In the genomic region with DNA sequence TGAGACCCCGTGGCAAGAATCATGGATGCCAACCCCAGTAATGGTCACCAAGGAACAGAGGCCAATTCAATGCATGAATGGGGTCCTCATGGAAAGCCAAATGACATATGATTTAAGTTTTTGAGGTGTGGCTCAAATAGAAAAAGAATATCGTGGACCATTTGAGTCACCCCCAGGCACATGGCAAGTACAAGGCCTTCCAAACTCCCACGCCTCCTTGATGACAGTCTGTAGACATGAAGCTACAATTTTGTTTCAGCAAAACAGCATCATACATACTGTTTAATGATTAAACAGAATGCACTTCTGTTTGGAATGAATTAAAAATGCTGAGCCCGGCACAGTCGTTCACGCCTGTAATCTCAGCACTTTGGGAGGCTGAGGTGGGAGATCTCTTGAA, we compare ENCODE assay signal across 18 cellular contexts. TPM values are rescaled to one million over a fixed set of nuclear protein-coding genes. Genes with fewer than 3 reads are reported as not detected.
DNase-seq lines count a peak whose midpoint lies in the region; ATAC-seq, FAIRE-seq and TF ChIP-seq lines count a peak whose summit lies in the region.
"Had no signal": no experiment of that assay in that cellular context is flagged by ENCODE, and none has a peak within 500 bp of the region (broad histone marks: within the 10 kb centered on the region; RNA-seq: fewer than 3 reads in every experiment).

No MANE protein-coding gene starts in this region.

- WGBS in K562 (ENCODE audit: insufficient coverage, low coverage, missing lambda C conversion rate), result 73% methylated on average over 5 of the region's 6 CpGs
- 76 to 86% (median 86%) methylated on average over 6 of the region's 6 CpGs for WGBS in stomach, 5 donors

- H3K4me3 Mint-ChIP-seq in stimulated activated naive CD8-positive, alpha-beta T cell treated with anti-CD3 and anti-CD28 coated beads, Interleukin-15, amount 100 ng/mL, for 72 hours, result no peak overlapping the region
- no peak overlapping the region for H3K4me3 Mint-ChIP-seq in natural killer cell
- H3K4me3 Mint-ChIP-seq: activated T-cell treated with anti-CD3 and anti-CD28 coated beads, Interleukin-2, amount 50 U/mL, for 4 hours; dendritic cell treated with granulocyte-macrophage colony-stimulating factor and Interleukin-4, amounts not matched to agents 40 ng/mL and 50 ng/mL, for 4 days; neural progenitor cell had no signal

- FAIRE-seq in K562 (lab: Jason Lieb, UNC) (no peak), frontal cortex (lab: Jason Lieb, UNC) (no peak)

- BruUV-seq in K562 (replicated peaks; lab: Mats Ljungman, UMichigan), result no TSS peak

- H3K27ac Mint-ChIP-seq in stimulated activated naive CD8-positive, alpha-beta T cell treated with anti-CD3 and anti-CD28 coated beads, Interleukin-15, amount 100 ng/mL, for 72 hours, result no peak overlapping the region
- peak overlapping the region; percentile 9 to 73 for H3K27ac Mint-ChIP-seq in natural killer cell
- H3K27ac Mint-ChIP-seq: dendritic cell treated with granulocyte-macrophage colony-stimulating factor and Interleukin-4, amounts not matched to agents 40 ng/mL and 50 ng/mL, for 4 days had no signal

- intact Hi-C loops in K562 (cut with micrococcal nuclease) (no loop called here), natural killer cell (cut with micrococcal nuclease) (no loop called here), stomach (cut with DNase I; ENCODE audit: low total_unique reads) (no loop called here)

- H3K27me3 Mint-ChIP-seq in stimulated activated naive CD8-positive, alpha-beta T cell treated with anti-CD3 and anti-CD28 coated beads, Interleukin-15, amount 100 ng/mL, for 72 hours, result no peaks in the 10 kb centered on the region
- H3K27me3 Mint-ChIP-seq in natural killer cell (ENCODE audit: low read depth in 2 of 2), result no peaks in the 10 kb centered on the region
- H3K27me3 Mint-ChIP-seq: dendritic cell treated with granulocyte-macrophage colony-stimulating factor and Interleukin-4, amounts not matched to agents 40 ng/mL and 50 ng/mL, for 4 days had no signal

- H3K4me1 ChIP-seq in K562 (replicated peaks in 1 of 2; ENCODE audit: control insufficient read depth in 2 of 2, insufficient read depth in 2 of 2, low read length in 2 of 2) (peaks cover 4 to 13% of the 10 kb centered on the region in 2 experiments; a peak in 4 of 5 replicates), stomach (peaks cover 0 to 42% (median 13%) of the 10 kb centered on the region in 4 donors)

- H3K9me3 Mint-ChIP-seq in stimulated activated naive CD8-positive, alpha-beta T cell treated with anti-CD3 and anti-CD28 coated beads, Interleukin-15, amount 100 ng/mL, for 72 hours, result no peaks in the 10 kb centered on the region
- no peaks in the 10 kb centered on the region for H3K9me3 Mint-ChIP-seq in natural killer cell
- H3K9me3 Mint-ChIP-seq: activated T-cell treated with anti-CD3 and anti-CD28 coated beads, Interleukin-2, amount 50 U/mL, for 4 hours; dendritic cell treated with granulocyte-macrophage colony-stimulating factor and Interleukin-4, amounts not matched to agents 40 ng/mL and 50 ng/mL, for 4 days; neural progenitor cell had no signal

- H3K36me3 Mint-ChIP-seq in natural killer cell, result no peaks in the 10 kb centered on the region

- ATAC-seq in stimulated activated naive CD8-positive, alpha-beta T cell treated with anti-CD3 and anti-CD28 coated beads, Interleukin-15, Interleukin-2, amounts not matched to agents 100 U/mL and 50 U/mL, for 24 hours, result peak; percentile 66
- no peak for ATAC-seq in stimulated activated naive CD8-positive, alpha-beta T cell treated with anti-CD3 and anti-CD28 coated beads, Interleukin-15, amount 100 ng/mL, for 72 hours
- ATAC-seq in K562 (no peak), natural killer cell (no peak)
- ATAC-seq: left lung had no signal

- H3K9me1 ChIP-seq in K562 (ENCODE audit: control insufficient read depth, insufficient read depth, low read length), result no peaks in the 10 kb centered on the region

- in situ Hi-C loops in K562 (cut with MboI), result no loop called here

- no peak overlapping the region for H2AFZ ChIP-seq in K562 (ENCODE audit: low read depth, low read length)
- H2AFZ ChIP-seq: neural progenitor cell had no signal

- H3K4me3 ChIP-seq in K562 (no peak overlapping the region), stomach (no peak overlapping the region)
- H3K4me3 ChIP-seq: left lung, neural progenitor cell, smooth muscle cell, tibial artery had no signal

- H3K79me2 ChIP-seq in K562 (ENCODE audit: control insufficient read depth, insufficient read depth, low read length), result peaks cover 23% of the 10 kb centered on the region

- H3K27ac ChIP-seq in K562 (ENCODE audit: extremely low read depth, low read depth, low read length) (no peak overlapping the region), stomach (no peak overlapping the region)
- H3K27ac ChIP-seq: left lung, neural progenitor cell, tibial artery had no signal

- POLR2A ChIA-PET in K562 (lab: Yijun Ruan, JAX), result interaction anchor here (0.7 to 0.8 kb wide), 2 partner anchors 101 to 536 kb away, joined by 3 read pairs; no protein-coding TSS in a partner anchor

- CTCF ChIA-PET in K562 (lab: Yijun Ruan, JAX; ENCODE audit: low intra/inter-chr PET ratio), result no interaction called here

- TF ChIP-seq CTCF in K562 (IDR thresholded peaks at IDR 0.05 in 2 of 3, conservative IDR thresholded peaks at IDR 0.05 in 1 of 3; ENCODE audit: insufficient read depth in 2 of 3, low read depth in 1 of 3, low read length in 3 of 3) (no peak), natural killer cell (IDR thresholded peaks at IDR 0.05) (no peak), stomach (IDR thresholded peaks at IDR 0.05) (no peak)

- no peak for TF ChIP-seq EP300 in K562 (IDR thresholded peaks at IDR 0.05; ENCODE audit: low read length)
- no peak for TF ChIP-seq EP300 in stomach (IDR thresholded peaks at IDR 0.05)

- H4K20me1 ChIP-seq in K562 (replicated peaks; ENCODE audit: control insufficient read depth, insufficient read depth, low read length), result peaks cover 16% of the 10 kb centered on the region

- no peak overlapping the region for H3K4me2 ChIP-seq in K562 (ENCODE audit: insufficient read depth, low read length)
- H3K4me2 ChIP-seq: neural progenitor cell, smooth muscle cell had no signal

- peaks cover 53% of the 10 kb centered on the region for H3K4me1 Mint-ChIP-seq in stimulated activated naive CD8-positive, alpha-beta T cell treated with anti-CD3 and anti-CD28 coated beads, Interleukin-15, amount 100 ng/mL, for 72 hours
- peaks cover 9 to 39% of the 10 kb centered on the region in 2 donors for H3K4me1 Mint-ChIP-seq in natural killer cell

- H3K36me3 ChIP-seq in K562 (ENCODE audit: control insufficient read depth, insufficient read depth, low read length), result peaks cover 28% of the 10 kb centered on the region
- H3K36me3 ChIP-seq in stomach, result peaks cover 22 to 46% (median 42%) of the 10 kb centered on the region in 4 donors
- H3K36me3 ChIP-seq: neural progenitor cell had no signal

- H3K9me3 ChIP-seq in K562 (replicated peaks; ENCODE audit: control insufficient read depth, insufficient read depth, low read depth, low read length), result no peaks in the 10 kb centered on the region
- H3K9me3 ChIP-seq in stomach, result no peaks in the 10 kb centered on the region
- H3K9me3 ChIP-seq: left lung, tibial artery had no signal

- H3K9ac ChIP-seq in K562 (ENCODE audit: insufficient read depth in 1 of 2, low read depth in 2 of 2, low read length in 2 of 2), result no peak overlapping the region
- H3K9ac ChIP-seq: neural progenitor cell had no signal

- DNase-seq in stimulated activated naive CD8-positive, alpha-beta T cell treated with anti-CD3 and anti-CD28 coated beads, Interleukin-15, Interleukin-2, amounts not matched to agents 100 U/mL and 50 U/mL, for 24 hours, result no peak
- DNase-seq in stimulated activated naive CD8-positive, alpha-beta T cell treated with anti-CD3 and anti-CD28 coated beads, Interleukin-15, amount 100 ng/mL, for 72 hours, result no peak
- no peak for DNase-seq in K562 (ENCODE audit: extremely low read depth in 1 of 4, low spot score in 3 of 4)
- no peak for DNase-seq in natural killer cell
- DNase-seq in stomach, result no peak
- DNase-seq in frontal cortex (ENCODE audit: low spot score in 2 of 2), result no peak
- no peak for DNase-seq in stimulated activated naive CD4-positive, alpha-beta T cell treated with Interleukin-2 at 50 U/mL for 16 hours (lab: John Stamatoyannopoulos, UW)
- DNase-seq: activated T-cell treated with anti-CD3 and anti-CD28 coated beads, Interleukin-2, amount 50 U/mL, for 4 hours; KBM-7; left lung; NCI-H1694; NCI-H774; Right ventricle myocardium superior; SW 1271 had no signal

- TF ChIP-seq POLR2A in K562 (conservative IDR thresholded peaks at IDR 0.05), result no peak
- no peak for TF ChIP-seq POLR2A in stomach (IDR thresholded peaks at IDR 0.05)

- H3K27me3 ChIP-seq in K562 (ENCODE audit: control insufficient read depth in 2 of 2, insufficient read depth in 2 of 2, low read length in 2 of 2) (no peaks in the 10 kb centered on the region), stomach (no peaks in the 10 kb centered on the region)
- H3K27me3 ChIP-seq: left lung, neural progenitor cell, tibial artery had no signal

- no peak for TF ChIP-seq RAD21 in K562 (CRISPR knock-in tag; conservative IDR thresholded peaks at IDR 0.05 in 1 of 2, IDR thresholded peaks at IDR 0.05 in 1 of 2)

RNA-seq across cellular contexts. Expression of gene FADD, which starts 7.4 kb away (rescaled TPM):
- 9.8 and 23.6 TPM in 2 replicates for total RNA-seq in K562 (2011; cell fraction: chromatin; rRNA removed; ENCODE audit: low replicate concordance)
- 23.6 and 28.0 TPM in 2 replicates for total RNA-seq in K562 (2011; cell fraction: nucleolus; rRNA removed)
- total RNA-seq in K562 (2011; cell fraction: nucleoplasm; rRNA removed), result 17.0 and 17.6 TPM in 2 replicates
- total RNA-seq in K562 (2014; rRNA removed) (20.1 and 20.4 TPM in 2 replicates), K562 (2014; rRNA removed; fragmentation: Illumina TruSeq; extraction: Trizol) (15.5 and 17.2 TPM in 2 replicates), K562 (2015; rRNA removed; fragmentation: Illumina TruSeq; extraction: Trizol) (18.4 and 20.9 TPM in 2 replicates), K562 (2021) (24.1 and 26.2 TPM in 2 replicates), natural killer cell (1 to 10 TPM; 7.8 to 9.2 (median 9.0) TPM), stomach (10 to 100 TPM in 3 of 5 donors, 1 to 10 TPM in 2; 4.0 to 20.4 (median 15.6) TPM), frontal cortex (20.0 TPM)
- polyA plus RNA-seq in K562 (2011; rRNA removed) (23.6 and 26.9 TPM in 2 replicates), K562 (2014; fragmentation: Illumina TruSeq; extraction: Trizol) (17.2 and 17.7 TPM in 2 replicates), K562 (2014; fragmentation: Nextera tagmentation; extraction: Ambion mirVana) (under 1 TPM; 0.29 to 0.30 TPM), K562 (2014; rRNA removed) (26.7 and 28.7 TPM in 2 replicates), stomach (10 to 100 TPM; 13.9 to 19.4 (median 17.5) TPM)
- 24.3 and 37.3 TPM in 2 replicates for polyA plus RNA-seq in K562 (2011; cell fraction: cytosol; rRNA removed)
- polyA plus RNA-seq in K562 (2011; cell fraction: nucleus; rRNA removed), result 11.2 and 14.3 TPM in 2 replicates
- polyA plus RNA-seq in K562 (2012), result 20.7 and 23.8 TPM in 2 replicates
- polyA minus RNA-seq in K562 (2011; rRNA and poly(A)+ RNA removed), result 17.5 and 22.8 TPM in 2 replicates
- 13.8 and 19.3 TPM in 2 replicates for polyA minus RNA-seq in K562 (2011; cell fraction: cytosol; rRNA and poly(A)+ RNA removed)
- polyA minus RNA-seq in K562 (2011; cell fraction: nucleus; rRNA and poly(A)+ RNA removed), result 17.8 and 23.5 TPM in 2 replicates

RNA-seq across cellular contexts. Expression of gene PPFIA1, which starts 60.0 kb away (rescaled TPM):
- 221 and 294 TPM in 2 replicates for total RNA-seq in K562 (2011; cell fraction: chromatin; rRNA removed; ENCODE audit: low replicate concordance)
- 104 and 111 TPM in 2 replicates for total RNA-seq in K562 (2011; cell fraction: nucleolus; rRNA removed)
- total RNA-seq in K562 (2011; cell fraction: nucleoplasm; rRNA removed), result 162 and 166 TPM in 2 replicates
- total RNA-seq in K562 (2014; rRNA removed) (24.9 and 26.0 TPM in 2 replicates), K562 (2014; rRNA removed; fragmentation: Illumina TruSeq; extraction: Trizol) (28.5 and 31.6 TPM in 2 replicates), K562 (2015; rRNA removed; fragmentation: Illumina TruSeq; extraction: Trizol) (28.9 and 30.3 TPM in 2 replicates), K562 (2021) (33.1 and 38.4 TPM in 2 replicates), natural killer cell (10 to 100 TPM; 42.1 to 75.4 (median 51.7) TPM), stomach (100 to 1,000 TPM in 1 of 5 donors, 10 to 100 TPM in 4; 29.8 to 108 (median 47.2) TPM), frontal cortex (37.9 TPM)
- polyA plus RNA-seq in K562 (2011; rRNA removed) (41.5 and 48.0 TPM in 2 replicates), K562 (2014; fragmentation: Illumina TruSeq; extraction: Trizol) (36.2 and 39.5 TPM in 2 replicates), K562 (2014; fragmentation: Nextera tagmentation; extraction: Ambion mirVana) (10 to 100 TPM in 1 of 2 experiments, 1 to 10 TPM in 1; 9.9 to 13.3 TPM), K562 (2014; rRNA removed) (27.4 and 31.0 TPM in 2 replicates), stomach (10 to 100 TPM; 10.8 to 13.2 (median 12.8) TPM)
- 42.0 and 45.8 TPM in 2 replicates for polyA plus RNA-seq in K562 (2011; cell fraction: cytosol; rRNA removed)
- polyA plus RNA-seq in K562 (2011; cell fraction: nucleus; rRNA removed), result 107 and 119 TPM in 2 replicates
- 26.5 and 28.1 TPM in 2 replicates for polyA plus RNA-seq in K562 (2012)
- polyA minus RNA-seq in K562 (2011; rRNA and poly(A)+ RNA removed), result 76.5 and 78.4 TPM in 2 replicates
- polyA minus RNA-seq in K562 (2011; cell fraction: cytosol; rRNA and poly(A)+ RNA removed), result 27.9 and 43.6 TPM in 2 replicates
- 46.0 and 70.8 TPM in 2 replicates for polyA minus RNA-seq in K562 (2011; cell fraction: nucleus; rRNA and poly(A)+ RNA removed)

Comparison
In these comparisons a context has a peak if more than half of its experiments do, and no peak if none do; other contexts are left out.
1. H3K27ac Mint-ChIP-seq: peak in natural killer cell (2 of 2); none in stimulated activated naive CD8-positive, alpha-beta T cell treated with anti-CD3 and anti-CD28 coated beads, Interleukin-15, amount 100 ng/mL, for 72 hours (0 of 2).